Comparison of ENCODE assay signal across 8 cellular contexts in the genomic region with DNA sequence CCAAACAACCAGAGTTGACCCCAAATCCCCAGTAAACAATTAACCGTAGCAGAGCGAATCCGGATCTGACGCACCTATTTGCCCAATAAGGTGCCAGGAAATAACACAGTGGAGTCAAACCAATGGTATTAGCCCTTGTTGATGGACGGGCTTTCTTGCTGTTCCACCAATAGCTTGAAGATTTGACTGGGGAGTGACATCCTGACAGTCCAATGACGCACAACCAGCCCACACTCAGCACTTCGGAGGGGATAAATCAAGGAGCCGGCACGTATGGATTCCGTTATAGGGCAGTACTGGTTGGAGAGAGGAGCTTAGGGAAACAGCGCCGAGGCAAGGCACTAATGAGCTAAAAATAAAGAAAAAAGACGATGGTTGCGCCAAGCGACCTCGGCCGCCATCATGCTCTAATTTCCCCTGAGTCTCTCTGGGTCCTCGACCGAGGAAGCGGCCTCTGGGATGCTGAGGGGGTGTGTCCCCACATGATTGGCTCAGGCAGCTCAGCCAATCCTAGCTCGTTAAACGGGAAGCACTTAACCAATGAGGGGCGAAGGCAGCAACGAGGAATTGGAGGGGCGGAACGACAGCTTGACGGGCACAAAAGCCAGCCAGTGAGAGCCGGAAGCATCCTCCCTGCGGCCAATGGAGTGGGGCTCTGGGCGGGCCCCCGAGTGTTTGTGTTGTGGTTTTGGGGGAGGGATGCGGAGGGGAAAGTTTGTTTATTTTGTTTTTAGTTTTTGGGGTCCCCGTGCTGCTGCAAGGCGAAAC. TPM values are rescaled to one million over a fixed set of nuclear protein-coding genes. Genes with fewer than 3 reads are reported as not detected.
DNase-seq lines count a peak whose midpoint lies in the region; ATAC-seq and TF ChIP-seq lines count a peak whose summit lies in the region.

No MANE protein-coding gene starts in this region.

- ATAC-seq in RWPE2 (ENCODE audit: low read depth) = peak; percentile 88
- peak; percentile 86 to 87 for ATAC-seq in naive thymus-derived CD8-positive, alpha-beta T cell
- ATAC-seq in stimulated activated naive B cell treated with anti-CD40 and anti-IgM and Interleukin-4, amounts not matched to agents 10 μg/mL and 1 μg/mL and 100 μg/mL, for 72 hours (replicated peaks) = peak; percentile 85 to 86

- peaks cover 0 to 5% (median 0%) of the 10 kb centered on the region in 3 donors for H3K36me3 Mint-ChIP-seq in naive thymus-derived CD8-positive, alpha-beta T cell
- peaks cover 1 to 8% of the 10 kb centered on the region in 2 donors for H3K36me3 Mint-ChIP-seq in stimulated activated naive B cell treated with anti-CD40 and anti-IgM and Interleukin-4, amounts not matched to agents 10 μg/mL and 1 μg/mL and 100 μg/mL, for 72 hours

- no peak for TF ChIP-seq CTCF in Loucy (conservative IDR thresholded peaks at IDR 0.05; ENCODE audit: low read length)
- TF ChIP-seq CTCF in RWPE2 (IDR thresholded peaks at IDR 0.05; ENCODE audit: poor library complexity, severe bottlenecking) = no peak

- DNase-seq in ELR (ENCODE audit: low read depth) (peak; percentile 99), H7 (peak; percentile 97), RWPE2 (ENCODE audit: low spot score) (peak; percentile 96), fibroblast of peridontal ligament (ENCODE audit: extremely low read depth) (peak; percentile 99)
- DNase-seq in activated effector memory CD4-positive, alpha-beta T cell treated with Interleukin-2 at 50 U/mL for 16 hours = peak; percentile 98
- DNase-seq in naive thymus-derived CD8-positive, alpha-beta T cell = peak; percentile 91 to 100 (median 99)
- DNase-seq in stimulated activated naive B cell treated with anti-CD40 and anti-IgM and Interleukin-4, amounts not matched to agents 10 μg/mL and 1 μg/mL and 100 μg/mL, for 72 hours = peak; percentile 99

- no peaks in the 10 kb centered on the region for H3K9me2 ChIP-seq in Loucy (replicated peaks; ENCODE audit: low read depth, low read length)

- H3F3A ChIP-seq in Loucy (ENCODE audit: low read depth) = peaks cover 6% of the 10 kb centered on the region; the same call in 1 of the 2 replicates

- POLR2A ChIA-PET in naive thymus-derived CD8-positive, alpha-beta T cell (lab: Charles Lee) = interaction anchor here (0.5 to 4.5 kb wide), 76 partner anchors 8 to 896 kb away, joined by 3 to 73 read pairs (median 4); a partner anchor contains a TSS

- H3K27ac Mint-ChIP-seq in naive thymus-derived CD8-positive, alpha-beta T cell = peak overlapping the region; percentile 97 to 100 (median 100)
- peak overlapping the region; percentile 99 for H3K27ac Mint-ChIP-seq in stimulated activated naive B cell treated with anti-CD40 and anti-IgM and Interleukin-4, amounts not matched to agents 10 μg/mL and 1 μg/mL and 100 μg/mL, for 72 hours

- peaks cover 53% of the 10 kb centered on the region for H3K4me1 ChIP-seq in Loucy (ENCODE audit: insufficient read depth, low read length, poor library complexity, severe bottlenecking)
- H3K4me1 ChIP-seq in RWPE2 (ENCODE audit: insufficient read depth, poor library complexity, severe bottlenecking) = peaks cover 19% of the 10 kb centered on the region

- H3K27me3 ChIP-seq in H7 (ENCODE audit: control insufficient read depth, insufficient read depth, low read length) = peaks cover 2% of the 10 kb centered on the region; the same call in 1 of the 2 replicates
- H3K27me3 ChIP-seq in Loucy (ENCODE audit: insufficient read depth, low read length, poor library complexity, severe bottlenecking) = no peaks in the 10 kb centered on the region
- no peaks in the 10 kb centered on the region for H3K27me3 ChIP-seq in RWPE2 (ENCODE audit: insufficient read depth, poor library complexity, severe bottlenecking)

- peak overlapping the region; percentile 93 to 100 (median 96) for H3K4me3 Mint-ChIP-seq in naive thymus-derived CD8-positive, alpha-beta T cell
- peak overlapping the region; percentile 92 for H3K4me3 Mint-ChIP-seq in stimulated activated naive B cell treated with anti-CD40 and anti-IgM and Interleukin-4, amounts not matched to agents 10 μg/mL and 1 μg/mL and 100 μg/mL, for 72 hours

- H3K79me2 ChIP-seq in Loucy (ENCODE audit: insufficient read depth, low read length) = peaks cover 52% of the 10 kb centered on the region

- H3K27ac ChIP-seq in RWPE2 (ENCODE audit: poor library complexity, severe bottlenecking) = peak overlapping the region; percentile 32

- H3K4me2 ChIP-seq in Loucy (ENCODE audit: low read depth, low read length, poor library complexity, severe bottlenecking) = peak overlapping the region; percentile 86

- peaks cover 19 to 49% (median 43%) of the 10 kb centered on the region in 4 donors for H3K4me1 Mint-ChIP-seq in naive thymus-derived CD8-positive, alpha-beta T cell
- H3K4me1 Mint-ChIP-seq in stimulated activated naive B cell treated with anti-CD40 and anti-IgM and Interleukin-4, amounts not matched to agents 10 μg/mL and 1 μg/mL and 100 μg/mL, for 72 hours = peaks cover 21 to 45% of the 10 kb centered on the region in 2 donors

- H4K20me1 ChIP-seq in Loucy (ENCODE audit: insufficient read depth, low read length, poor library complexity, severe bottlenecking) = peaks cover 21% of the 10 kb centered on the region

- peak overlapping the region; percentile 83 for H3K4me3 ChIP-seq in H7 (ENCODE audit: insufficient read depth, low read depth, low read length)
- H3K4me3 ChIP-seq in Loucy (ENCODE audit: low read length, poor library complexity, severe bottlenecking) = peak overlapping the region; percentile 81
- peak overlapping the region; percentile 54 for H3K4me3 ChIP-seq in RWPE2 (ENCODE audit: severe bottlenecking)

- H3K36me3 ChIP-seq in H7 (replicated peaks; ENCODE audit: control insufficient read depth, insufficient read depth, low read length) (no peaks in the 10 kb centered on the region), Loucy (ENCODE audit: insufficient read depth, low read length) (no peaks in the 10 kb centered on the region), RWPE2 (ENCODE audit: low read depth) (no peaks in the 10 kb centered on the region)

- no peaks in the 10 kb centered on the region for H3K9me3 Mint-ChIP-seq in naive thymus-derived CD8-positive, alpha-beta T cell
- H3K9me3 Mint-ChIP-seq in stimulated activated naive B cell treated with anti-CD40 and anti-IgM and Interleukin-4, amounts not matched to agents 10 μg/mL and 1 μg/mL and 100 μg/mL, for 72 hours = no peaks in the 10 kb centered on the region

- H3K9me3 ChIP-seq in Loucy (ENCODE audit: insufficient read depth, low read depth, low read length) (no peaks in the 10 kb centered on the region), RWPE2 (ENCODE audit: severe bottlenecking) (no peaks in the 10 kb centered on the region)

- H2AFZ ChIP-seq in Loucy (ENCODE audit: low read length) = peak overlapping the region; percentile 72

- peaks cover 6 to 8% (median 7%) of the 10 kb centered on the region in 5 donors for H3K27me3 Mint-ChIP-seq in naive thymus-derived CD8-positive, alpha-beta T cell
- H3K27me3 Mint-ChIP-seq in stimulated activated naive B cell treated with anti-CD40 and anti-IgM and Interleukin-4, amounts not matched to agents 10 μg/mL and 1 μg/mL and 100 μg/mL, for 72 hours = peaks cover 7 to 8% of the 10 kb centered on the region in 2 donors

- peak overlapping the region; percentile 79 for H3K9ac ChIP-seq in Loucy (ENCODE audit: low read depth, low read length, poor library complexity, severe bottlenecking)

RNA-seq across cellular contexts. Expression of a gene that starts 49.5 kb away (rescaled TPM):
- 28.1 and 34.4 TPM in 2 replicates for total RNA-seq in H7 (2014; rRNA removed; shearing (Covaris generic))
- 1 to 10 TPM in 1 of 2 experiments, under 1 TPM in 1; 0.41 to 1.2 TPM for total RNA-seq in naive thymus-derived CD8-positive, alpha-beta T cell
- polyA plus RNA-seq in naive thymus-derived CD8-positive, alpha-beta T cell = under 1 TPM in 2 of 3 donors, not detected in 1; 0.01 to 0.02 TPM

Comparison
In these comparisons a context has a peak if more than half of its experiments do, and no peak if none do; other contexts are left out.
1. Peak in every context shown above with its lines: DNase-seq, ATAC-seq, H3K4me3 ChIP-seq and H3K27ac ChIP-seq.
2. RNA of a gene that starts 49.5 kb away (total RNA-seq): 28.1 to 34.4 TPM in H7; 0.41 to 1.2 TPM in naive thymus-derived CD8-positive, alpha-beta T cell; every median in the first group is over 10 times any median in the second.